ENCODE assay signal across 8 cellular contexts in the genomic region with DNA sequence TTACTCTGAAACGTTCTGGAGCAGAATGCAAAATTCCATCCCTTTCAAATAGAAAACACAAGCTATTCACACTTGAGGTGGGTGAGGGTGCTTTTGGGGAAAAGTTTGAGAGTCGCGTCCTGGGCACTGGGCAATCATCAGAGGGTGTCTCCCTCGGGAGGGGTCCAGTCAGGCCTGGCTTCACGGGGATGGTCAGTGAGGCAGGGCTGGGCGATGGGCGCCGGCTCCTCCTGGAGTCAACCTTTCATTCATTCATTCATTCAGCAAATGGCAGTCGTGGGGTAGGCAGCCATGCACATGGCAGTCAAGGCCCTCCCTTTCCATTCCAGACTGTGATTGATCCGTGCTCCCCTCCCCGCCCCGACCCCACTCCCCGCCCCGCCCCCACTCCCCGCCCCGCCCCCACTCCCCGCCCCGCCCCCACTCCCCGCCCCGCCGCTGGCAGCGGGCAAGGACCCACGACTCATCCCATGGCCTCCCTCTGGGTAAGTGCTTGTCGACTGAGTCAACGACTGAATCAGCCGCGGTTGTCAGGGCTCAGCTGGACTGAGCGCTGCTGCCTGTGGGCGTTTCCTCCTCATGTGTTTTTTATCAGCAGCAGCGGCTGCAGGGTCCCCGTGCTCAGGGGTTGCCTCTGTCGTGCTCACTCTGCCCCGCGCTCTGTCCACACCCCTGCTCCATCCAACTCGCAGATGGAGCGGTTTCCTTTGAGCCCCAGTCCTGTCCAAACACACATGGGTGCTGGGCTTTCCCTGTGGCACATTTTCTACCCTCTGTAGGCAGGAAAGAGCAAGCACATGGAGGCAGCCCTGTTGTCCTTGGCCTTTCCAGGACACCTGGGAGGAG. TPM values are rescaled to one million over a fixed set of nuclear protein-coding genes. Genes with fewer than 3 reads are reported as not detected.
DNase-seq lines count a peak whose midpoint lies in the region; ATAC-seq and TF ChIP-seq lines count a peak whose summit lies in the region.
"Had no signal": no experiment of that assay in that cellular context is flagged by ENCODE, and none has a peak within 500 bp of the region (broad histone marks: within the 10 kb centered on the region; RNA-seq: fewer than 3 reads in every experiment).

No MANE protein-coding gene starts in this region.

- H4K91ac ChIP-seq in mesenchymal stem cell (ENCODE audit: low read length), result no peak overlapping the region

- peak overlapping the region; percentile 65 for H3K4me3 Mint-ChIP-seq in T-helper 1 cell treated with Interleukin-12 subunit alpha and Interleukin-12 subunit beta and Interleukin-4 antibody, amounts not matched to agents 30 μg/mL and 1 μg/mL, for 36 hours
- H3K4me3 Mint-ChIP-seq in brain, result peak overlapping the region in 3 of 5 experiments; percentile 29 to 51 (median 46)

- H2BK5ac ChIP-seq in mesenchymal stem cell (ENCODE audit: low read depth, low read length, poor library complexity, severe bottlenecking), result no peak overlapping the region

- H3K27ac ChIP-seq in mesenchymal stem cell (ENCODE audit: low read length, poor library complexity, severe bottlenecking), result peak overlapping the region; percentile 7
- H3K27ac ChIP-seq: VCaP had no signal

- no peaks in the 10 kb centered on the region for H3K36me3 ChIP-seq in mesenchymal stem cell (ENCODE audit: control insufficient read depth in 1 of 2, insufficient read depth in 2 of 2, low read depth in 1 of 2, low read length in 2 of 2)

- CTCF ChIA-PET in HEK293T (lab: Yijun Ruan, JAX), result interaction anchor here (0.6 kb wide), 1 partner anchor 38 kb away, joined by 5 read pairs; no protein-coding TSS in a partner anchor

- peak overlapping the region; percentile 54 to 63 for H3K4ac ChIP-seq in mesenchymal stem cell (ENCODE audit: low read depth in 1 of 2, low read length in 2 of 2)

- H3K9me3 Mint-ChIP-seq in T-helper 1 cell treated with Interleukin-12 subunit alpha and Interleukin-12 subunit beta and Interleukin-4 antibody, amounts not matched to agents 30 μg/mL and 1 μg/mL, for 36 hours, result peaks cover 13% of the 10 kb centered on the region
- H3K9me3 Mint-ChIP-seq in brain, result peaks cover 6 to 15% (median 10%) of the 10 kb centered on the region in 5 experiments

- no peaks in the 10 kb centered on the region for H3K27me3 Mint-ChIP-seq in T-helper 1 cell treated with Interleukin-12 subunit alpha and Interleukin-12 subunit beta and Interleukin-4 antibody, amounts not matched to agents 30 μg/mL and 1 μg/mL, for 36 hours (ENCODE audit: low read depth)
- peaks cover 13% of the 10 kb centered on the region for H3K27me3 Mint-ChIP-seq in brain

- H3K27ac Mint-ChIP-seq in T-helper 1 cell treated with Interleukin-12 subunit alpha and Interleukin-12 subunit beta and Interleukin-4 antibody, amounts not matched to agents 30 μg/mL and 1 μg/mL, for 36 hours, result peak overlapping the region; percentile 63
- peak overlapping the region in 2 of 5 experiments; percentile 32 to 77 for H3K27ac Mint-ChIP-seq in brain

- no peak overlapping the region for H3K23ac ChIP-seq in mesenchymal stem cell (ENCODE audit: low read length in 2 of 2)

- no peak overlapping the region for H2BK120ac ChIP-seq in mesenchymal stem cell (ENCODE audit: low read depth, low read length)

- peak overlapping the region; percentile 52 for H2BK15ac ChIP-seq in mesenchymal stem cell (ENCODE audit: low read depth, poor library complexity, severe bottlenecking)

- peak overlapping the region in 1 of 2 experiments; percentile 48 for H3K4me3 ChIP-seq in mesenchymal stem cell (ENCODE audit: insufficient read depth in 1 of 2, low read depth in 1 of 2, low read length in 2 of 2)

- peaks cover 19% of the 10 kb centered on the region for H3K9me3 ChIP-seq in mesenchymal stem cell (ENCODE audit: control insufficient read depth, low read length)

- ATAC-seq in HG03354 (IDR thresholded peaks at IDR 0.05; ENCODE audit: poor library complexity, severe bottlenecking, unreplicated experiment), result no peak

- no peak overlapping the region for H2AFZ ChIP-seq in mesenchymal stem cell (ENCODE audit: low read depth, low read length)

- peak; percentile 28 for DNase-seq in HEK293T (ENCODE audit: extremely low spot score)
- DNase-seq in mesenchymal stem cell, result peak; percentile 94
- peak; percentile 91 for DNase-seq in stromal cell of bone marrow (ENCODE audit: low read depth)
- no peak for DNase-seq in cerebellar cortex (ENCODE audit: low spot score)

- H3K36me3 Mint-ChIP-seq in T-helper 1 cell treated with Interleukin-12 subunit alpha and Interleukin-12 subunit beta and Interleukin-4 antibody, amounts not matched to agents 30 μg/mL and 1 μg/mL, for 36 hours (ENCODE audit: low read depth), result peaks cover 20% of the 10 kb centered on the region
- H3K36me3 Mint-ChIP-seq in brain, result no peaks in the 10 kb centered on the region

- peak overlapping the region; percentile 72 for H4K8ac ChIP-seq in mesenchymal stem cell (ENCODE audit: low read length)

- peak overlapping the region in 1 of 2 experiments; percentile 18 for H3K14ac ChIP-seq in mesenchymal stem cell (ENCODE audit: low read length in 2 of 2)

- H3K4me2 ChIP-seq in mesenchymal stem cell (ENCODE audit: low read length, poor library complexity, severe bottlenecking), result no peak overlapping the region

- peak overlapping the region; percentile 63 for H3K9ac ChIP-seq in mesenchymal stem cell (ENCODE audit: low read length)

- peaks cover 42% of the 10 kb centered on the region for H3K4me1 ChIP-seq in mesenchymal stem cell (ENCODE audit: control insufficient read depth, insufficient read depth, low read depth, low read length)

- no peak for TF ChIP-seq CTCF in brain (conservative IDR thresholded peaks at IDR 0.05)

- WGBS in mesenchymal stem cell, result 19% methylated on average over 22 of the region's 36 CpGs

- H3K79me1 ChIP-seq in mesenchymal stem cell (replicated peaks; ENCODE audit: low read length, poor library complexity, severe bottlenecking), result no peaks in the 10 kb centered on the region

- H2AK5ac ChIP-seq in mesenchymal stem cell (ENCODE audit: low read length, severe bottlenecking), result no peak overlapping the region

- peak overlapping the region in 1 of 2 experiments; percentile 79 for H3K18ac ChIP-seq in mesenchymal stem cell (ENCODE audit: low read depth in 1 of 2, low read length in 2 of 2)

- H3K27me3 ChIP-seq in mesenchymal stem cell (ENCODE audit: control insufficient read depth in 1 of 2, insufficient read depth in 1 of 2, low read length in 2 of 2), result no peaks in the 10 kb centered on the region

- H2BK12ac ChIP-seq in mesenchymal stem cell (ENCODE audit: low read length in 2 of 2), result peak overlapping the region; percentile 40 to 74

- POLR2A ChIA-PET in HEK293T (lab: Yijun Ruan, JAX), result interaction anchor here (1.0 kb wide), 1 partner anchor 161 kb away, joined by 3 read pairs; no protein-coding TSS in a partner anchor

- H3K4me1 Mint-ChIP-seq in T-helper 1 cell treated with Interleukin-12 subunit alpha and Interleukin-12 subunit beta and Interleukin-4 antibody, amounts not matched to agents 30 μg/mL and 1 μg/mL, for 36 hours (ENCODE audit: low read depth), result peaks cover 69% of the 10 kb centered on the region
- H3K4me1 Mint-ChIP-seq in brain, result peaks cover 24% of the 10 kb centered on the region

TF ChIP-seq in HEK293T, 16 proteins besides CTCF, POLR2A, EP300 and RAD21:
- no peak for TF ChIP-seq L3MBTL2 (conservative IDR thresholded peaks at IDR 0.05)
- no peak for TF ChIP-seq SUZ12 (IDR thresholded peaks at IDR 0.05)

RNA-seq across cellular contexts. Expression of a gene that starts 12.5 kb away (rescaled TPM):
- polyA plus RNA-seq in brain (ENCODE audit: insufficient read depth, low read depth, low replicate concordance), result 10.1 TPM
- 34.8 TPM for polyA plus RNA-seq in mesenchymal stem cell (2013, experiment 1 of 2)
- polyA plus RNA-seq in mesenchymal stem cell (2013, experiment 2 of 2), result 35.0 TPM

RNA-seq across cellular contexts. Expression of a gene that starts 45.7 kb away (rescaled TPM):
- polyA plus RNA-seq in brain (ENCODE audit: insufficient read depth, low read depth, low replicate concordance), result 6.4 TPM
- polyA plus RNA-seq in mesenchymal stem cell (2013, experiment 1 of 2), result 30.1 TPM
- 29.4 TPM for polyA plus RNA-seq in mesenchymal stem cell (2013, experiment 2 of 2)
